8 cellular contexts compared by ENCODE assay signal in the genomic region with DNA sequence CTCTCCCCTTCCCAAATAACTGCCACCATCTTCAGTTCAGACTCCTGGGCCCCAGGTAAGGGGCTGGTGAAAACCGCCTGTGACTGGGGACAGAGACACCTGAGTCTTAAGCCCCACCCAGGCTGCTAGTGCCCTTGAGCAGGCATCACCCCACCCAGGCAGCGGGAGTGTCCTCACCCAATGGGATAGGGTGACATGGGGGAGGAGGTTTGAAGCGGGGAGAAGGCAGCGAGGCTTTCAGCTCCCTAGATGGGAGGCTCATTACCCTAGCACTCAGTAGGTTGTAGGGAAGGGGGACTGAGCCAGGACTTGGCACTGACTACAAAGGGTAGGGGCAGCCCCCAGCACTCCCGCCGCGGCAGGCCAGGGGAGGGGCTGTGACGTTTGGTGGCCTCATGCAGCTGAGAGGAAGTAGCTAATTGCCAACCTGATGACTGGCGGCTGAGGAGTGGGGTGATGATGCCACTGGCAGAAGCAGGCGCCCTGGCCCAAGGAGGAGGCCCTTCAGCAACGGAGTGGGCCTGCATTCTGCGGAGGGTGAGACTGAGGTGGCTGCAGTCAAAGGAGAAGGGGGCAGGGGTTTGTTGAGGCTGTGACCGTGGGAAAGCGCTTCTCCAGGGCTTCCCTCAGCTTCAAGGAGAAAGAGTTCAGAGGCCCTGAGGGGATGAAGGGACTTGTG.
A peak's percentile ranks its signal among the peaks of the same experiment; 100 is the strongest.
DNase-seq lines count a peak whose midpoint lies in the region; ATAC-seq, FAIRE-seq and TF ChIP-seq lines count a peak whose summit lies in the region.

No MANE protein-coding gene starts in this region.

- H3K36me3 ChIP-seq in astrocyte (ENCODE audit: insufficient read depth, low read length) (no peaks in the 10 kb centered on the region), smooth muscle cell (ENCODE audit: low read depth) (no peaks in the 10 kb centered on the region)

- no peaks in the 10 kb centered on the region for H3K36me3 Mint-ChIP-seq in CD4-positive, alpha-beta T cell (ENCODE audit: low read depth)
- no peaks in the 10 kb centered on the region for H3K36me3 Mint-ChIP-seq in astrocyte (ENCODE audit: low read depth, unreplicated experiment)

- peak overlapping the region; percentile 58 for H3K4me3 Mint-ChIP-seq in CD4-positive, alpha-beta T cell
- H3K4me3 Mint-ChIP-seq in astrocyte (ENCODE audit: unreplicated experiment) = no peak overlapping the region

- H3K79me2 ChIP-seq in astrocyte (ENCODE audit: insufficient read depth, low read length) (no peaks in the 10 kb centered on the region), smooth muscle cell (ENCODE audit: low read depth) (no peaks in the 10 kb centered on the region)

- DNase-seq in CD4-positive, alpha-beta T cell = no peak
- DNase-seq in GM19238 (ENCODE audit: insufficient read length, low spot score) = peak; percentile 41
- peak; percentile 69 for DNase-seq in NCI-H2029 treated with DMSO at 0.1 percent for 48 hours (lab: John Stamatoyannopoulos, UW)
- DNase-seq in astrocyte (ENCODE audit: low read depth) = peak; percentile 22
- DNase-seq in smooth muscle cell (lab: John Stamatoyannopoulos, UW; ENCODE audit: unreplicated experiment) = no peak
- no peak for DNase-seq in RKO (ENCODE audit: low spot score)
- no peak for DNase-seq in activated gamma-delta T cell (lab: John Stamatoyannopoulos, UW)

- ATAC-seq in CD4-positive, alpha-beta T cell (ENCODE audit: poor library complexity) = peak; percentile 30
- no peak for ATAC-seq in GM19452 (IDR thresholded peaks at IDR 0.05; ENCODE audit: unreplicated experiment)

- peaks cover 13% of the 10 kb centered on the region for H3K4me1 Mint-ChIP-seq in CD4-positive, alpha-beta T cell (ENCODE audit: low read depth)
- H3K4me1 Mint-ChIP-seq in astrocyte (ENCODE audit: low read depth, unreplicated experiment) = peaks cover 14% of the 10 kb centered on the region

- no peak for FAIRE-seq in astrocyte (lab: Jason Lieb, UNC)

- no peaks in the 10 kb centered on the region for H3K9me3 Mint-ChIP-seq in CD4-positive, alpha-beta T cell
- peaks cover 4% of the 10 kb centered on the region for H3K9me3 Mint-ChIP-seq in astrocyte (ENCODE audit: unreplicated experiment)

- H3K4me3 ChIP-seq in astrocyte (ENCODE audit: insufficient read depth, low read depth, low read length) = no peak overlapping the region
- no peak overlapping the region for H3K4me3 ChIP-seq in smooth muscle cell

- H3K27ac ChIP-seq in CD4-positive, alpha-beta T cell (ENCODE audit: low read depth, low read length) = no peak overlapping the region
- H3K27ac ChIP-seq in astrocyte (ENCODE audit: low read depth, low read length) (no peak overlapping the region), smooth muscle cell (ENCODE audit: low read depth) (peak overlapping the region; percentile 52)

- H4K20me1 ChIP-seq in astrocyte (ENCODE audit: insufficient read depth, low read length) (no peaks in the 10 kb centered on the region), smooth muscle cell (ENCODE audit: low read depth) (no peaks in the 10 kb centered on the region)

- WGBS in smooth muscle cell (ENCODE audit: low lambda C conversion rate) = 59% methylated on average over 14 of the region's 14 CpGs

- H3K27ac Mint-ChIP-seq in CD4-positive, alpha-beta T cell = no peak overlapping the region
- peak overlapping the region; percentile 12 for H3K27ac Mint-ChIP-seq in astrocyte (ENCODE audit: unreplicated experiment)

- no peak for TF ChIP-seq CTCF in CD4-positive, alpha-beta T cell (IDR thresholded peaks at IDR 0.05)
- TF ChIP-seq CTCF in astrocyte (IDR thresholded peaks at IDR 0.05; ENCODE audit: insufficient read depth, low read depth, low read length) (no peak), smooth muscle cell (IDR thresholded peaks at IDR 0.05; ENCODE audit: borderline replicate concordance, insufficient read depth, poor library complexity, severe bottlenecking) (no peak)

- H2AFZ ChIP-seq in astrocyte (ENCODE audit: low read depth, low read length) (peak overlapping the region; percentile 37), smooth muscle cell (ENCODE audit: low read depth) (no peak overlapping the region)

- CTCF ChIA-PET in CD4-positive, alpha-beta T cell (lab: Charles Lee) = no interaction called here

- intact Hi-C loops in CD4-positive, alpha-beta T cell (cut with DNase I, micrococcal nuclease) = loop anchor here in 1 of 2 experiments (5.0 kb wide), 2 partner anchors 72 to 228 kb away; a partner anchor contains a TSS

- peaks cover 27% of the 10 kb centered on the region for H3K4me1 ChIP-seq in astrocyte (ENCODE audit: insufficient read depth, low read length)
- H3K4me1 ChIP-seq in smooth muscle cell (ENCODE audit: low read depth) = peaks cover 31% of the 10 kb centered on the region

- POLR2A ChIA-PET in CD4-positive, alpha-beta T cell (lab: Charles Lee) = no interaction called here

- H3K4me2 ChIP-seq in astrocyte (ENCODE audit: low read length) (no peak overlapping the region), smooth muscle cell (no peak overlapping the region)

- peaks cover 44% of the 10 kb centered on the region for H3K27me3 ChIP-seq in CD4-positive, alpha-beta T cell (ENCODE audit: control insufficient read depth, insufficient read depth, low read length)
- H3K27me3 ChIP-seq in astrocyte (ENCODE audit: insufficient read depth, low read length) = no peaks in the 10 kb centered on the region
- H3K27me3 ChIP-seq in smooth muscle cell (ENCODE audit: low read depth) = no peaks in the 10 kb centered on the region

- peaks cover 41% of the 10 kb centered on the region for H3K27me3 Mint-ChIP-seq in CD4-positive, alpha-beta T cell
- H3K27me3 Mint-ChIP-seq in astrocyte (ENCODE audit: low read depth, unreplicated experiment) = peaks cover 13% of the 10 kb centered on the region

- H3K9ac ChIP-seq in astrocyte (ENCODE audit: low read length) = no peak overlapping the region
- no peak overlapping the region for H3K9ac ChIP-seq in smooth muscle cell (ENCODE audit: low read depth)

- H3K9me3 ChIP-seq in CD4-positive, alpha-beta T cell (ENCODE audit: control insufficient read depth, low read length) = no peaks in the 10 kb centered on the region
- H3K9me3 ChIP-seq in astrocyte (ENCODE audit: insufficient read depth, low read depth, low read length) (no peaks in the 10 kb centered on the region), smooth muscle cell (replicated peaks; ENCODE audit: low read depth) (no peaks in the 10 kb centered on the region)

- peaks cover 9% of the 10 kb centered on the region for H3F3A ChIP-seq in smooth muscle cell (ENCODE audit: low read depth)

Comparison
In these comparisons a context has a peak if more than half of its experiments do, and no peak if none do; other contexts are left out.
1. DNase-seq: peak in GM19238 (single experiment), NCI-H2029 treated with DMSO at 0.1 percent for 48 hours (single experiment) and astrocyte (single experiment); none in CD4-positive, alpha-beta T cell (0 of 10), smooth muscle cell (single experiment), RKO (single experiment) and activated gamma-delta T cell (single experiment).